16 cellular contexts compared by ENCODE assay signal in genomic region chr6:7292856-7293255, GRCh38.
"Had no signal": no experiment of that assay in that cellular context is flagged by ENCODE, and none has a peak within 500 bp of the region (broad histone marks: within the 10 kb centered on the region; RNA-seq: fewer than 3 reads in every experiment).

No MANE protein-coding gene starts in this region.

- H3K27ac Mint-ChIP-seq: T-helper 2 cell treated with Interferon-gamma antibody and Interleukin-4, amounts not matched to agents 5 μg/mL and 100 μg/mL, for 36 hours had no signal

- H3K9me3 Mint-ChIP-seq: activated naive CD4-positive, alpha-beta T cell treated with anti-CD3 and anti-CD28 coated beads, Interleukin-2, amount 50 U/mL, for 24 hours; naive thymus-derived CD4-positive, alpha-beta T cell; T-helper 2 cell treated with Interferon-gamma antibody and Interleukin-4, amounts not matched to agents 5 μg/mL and 100 μg/mL, for 36 hours had no signal

- H3K27ac ChIP-seq: brain microvascular endothelial cell, epithelial cell of prostate, hepatocyte, parathyroid adenoma, transverse colon had no signal

- H3K4me3 ChIP-seq: hepatocyte, mucosa of descending colon, transverse colon had no signal

- FAIRE-seq: keratinocyte had no signal

- DNase-seq: activated CD4-positive, CD25-positive, alpha-beta regulatory T cell treated with anti-CD3 and anti-CD28 coated beads, Interleukin-2, amount 50 U/mL, for 72 hours; activated effector memory CD4-positive, alpha-beta T cell treated with anti-CD3 and anti-CD28 coated beads, Interleukin-2, amount 50 U/mL, for 16 hours; brain microvascular endothelial cell; mucosa of descending colon; naive thymus-derived CD4-positive, alpha-beta T cell; stimulated activated CD4-positive, alpha-beta T cell treated with anti-CD3 and anti-CD28 coated beads, Interleukin-2, amount 100 ng/mL, for 48 hours; stimulated activated naive CD4-positive, alpha-beta T cell; SW 1271; transverse colon had no signal

- ATAC-seq: left lobe of liver; mucosa of descending colon; naive thymus-derived CD4-positive, alpha-beta T cell had no signal

- H3K4me3 Mint-ChIP-seq: activated naive CD4-positive, alpha-beta T cell treated with anti-CD3 and anti-CD28 coated beads, Interleukin-2, amount 50 U/mL, for 24 hours; naive thymus-derived CD4-positive, alpha-beta T cell; T-helper 2 cell treated with Interferon-gamma antibody and Interleukin-4, amounts not matched to agents 5 μg/mL and 100 μg/mL, for 36 hours had no signal

- H3K27me3 Mint-ChIP-seq: activated naive CD4-positive, alpha-beta T cell treated with anti-CD3 and anti-CD28 coated beads, Interleukin-2, amount 50 U/mL, for 24 hours; naive thymus-derived CD4-positive, alpha-beta T cell had no signal

- H3K9me3 ChIP-seq: mucosa of descending colon, transverse colon had no signal

- H3K4me1 ChIP-seq: parathyroid adenoma, transverse colon had no signal

- H3K27me3 ChIP-seq: brain microvascular endothelial cell, hepatocyte, transverse colon had no signal
